In the genomic region with DNA sequence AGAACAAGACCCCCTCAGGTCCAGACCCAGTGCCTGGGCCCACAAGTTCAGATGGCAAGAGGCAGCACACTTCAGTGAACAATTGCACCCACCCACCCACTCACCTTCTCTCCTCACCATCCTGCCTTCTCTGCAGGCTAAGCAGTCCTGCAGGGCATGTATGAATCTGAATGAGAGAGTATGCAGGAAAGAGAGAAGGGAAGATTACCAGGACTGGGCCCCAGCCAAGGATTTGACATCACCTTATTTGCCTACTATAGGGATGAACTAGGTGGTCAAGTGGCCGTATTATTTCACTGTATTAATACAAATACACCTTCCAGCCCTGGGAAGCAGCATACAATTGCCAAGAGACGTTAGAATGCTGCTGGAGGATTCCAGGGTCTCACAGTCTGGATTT, we compare ENCODE assay signal across 16 cellular contexts. TPM values are rescaled to one million over a fixed set of nuclear protein-coding genes. Genes with fewer than 3 reads are reported as not detected.
DNase-seq lines count a peak whose midpoint lies in the region; ATAC-seq and TF ChIP-seq lines count a peak whose summit lies in the region.
"Had no signal": no experiment of that assay in that cellular context is flagged by ENCODE, and none has a peak within 500 bp of the region (broad histone marks: within the 10 kb centered on the region; RNA-seq: fewer than 3 reads in every experiment).

No MANE protein-coding gene starts in this region.

- POLR2A ChIA-PET in CD8-positive, alpha-beta T cell (lab: Charles Lee), result no interaction called here
- POLR2A ChIA-PET in activated naive CD8-positive, alpha-beta T cell treated with anti-CD3 and anti-CD28 coated beads, Interleukin-2, amount 10 ng/mL, durations not matched to agents 7 days and 5 days (lab: Charles Lee), result no interaction called here
- POLR2A ChIA-PET in naive thymus-derived CD4-positive, alpha-beta T cell (lab: Charles Lee), result no interaction called here

- H3K9me3 Mint-ChIP-seq in CD8-positive, alpha-beta T cell, result peaks cover 7% of the 10 kb centered on the region
- H3K9me3 Mint-ChIP-seq in activated naive CD8-positive, alpha-beta T cell treated with anti-CD3 and anti-CD28 coated beads, Interleukin-2, amount 10 ng/mL, durations not matched to agents 7 days and 5 days, result peaks cover 20% of the 10 kb centered on the region
- H3K9me3 Mint-ChIP-seq in naive thymus-derived CD4-positive, alpha-beta T cell, result peaks cover 5 to 56% (median 22%) of the 10 kb centered on the region in 11 donors

- peaks cover 42% of the 10 kb centered on the region for H3K4me1 Mint-ChIP-seq in CD8-positive, alpha-beta T cell (ENCODE audit: low read depth)
- peaks cover 18% of the 10 kb centered on the region for H3K4me1 Mint-ChIP-seq in activated naive CD8-positive, alpha-beta T cell treated with anti-CD3 and anti-CD28 coated beads, Interleukin-2, amount 10 ng/mL, durations not matched to agents 7 days and 5 days
- peaks cover 10 to 40% (median 37%) of the 10 kb centered on the region in 7 donors for H3K4me1 Mint-ChIP-seq in naive thymus-derived CD4-positive, alpha-beta T cell

- H2AFZ ChIP-seq in ACC112 (ENCODE audit: low read length, unreplicated experiment), result no peak overlapping the region
- H2AFZ ChIP-seq: PC-9 had no signal

- peak overlapping the region; percentile 80 for H3K4me3 Mint-ChIP-seq in CD8-positive, alpha-beta T cell
- peak overlapping the region; percentile 66 for H3K4me3 Mint-ChIP-seq in activated naive CD8-positive, alpha-beta T cell treated with anti-CD3 and anti-CD28 coated beads, Interleukin-2, amount 10 ng/mL, durations not matched to agents 7 days and 5 days
- peak overlapping the region; percentile 23 to 88 (median 76) for H3K4me3 Mint-ChIP-seq in naive thymus-derived CD4-positive, alpha-beta T cell

- H3K27ac Mint-ChIP-seq in CD8-positive, alpha-beta T cell, result no peak overlapping the region
- H3K27ac Mint-ChIP-seq in activated naive CD8-positive, alpha-beta T cell treated with anti-CD3 and anti-CD28 coated beads, Interleukin-2, amount 10 ng/mL, durations not matched to agents 7 days and 5 days, result no peak overlapping the region
- H3K27ac Mint-ChIP-seq in naive thymus-derived CD4-positive, alpha-beta T cell, result peak overlapping the region in 5 of 9 donors; percentile 14 to 86 (median 55)

- no peaks in the 10 kb centered on the region for H3K27me3 Mint-ChIP-seq in CD8-positive, alpha-beta T cell (ENCODE audit: low read depth)
- H3K27me3 Mint-ChIP-seq in activated naive CD8-positive, alpha-beta T cell treated with anti-CD3 and anti-CD28 coated beads, Interleukin-2, amount 10 ng/mL, durations not matched to agents 7 days and 5 days, result peaks cover 3% of the 10 kb centered on the region
- H3K27me3 Mint-ChIP-seq in naive thymus-derived CD4-positive, alpha-beta T cell, result peaks cover 0 to 6% (median 0%) of the 10 kb centered on the region in 5 donors

- DNase-seq in CD8-positive, alpha-beta T cell, result no peak
- no peak for DNase-seq in activated naive CD8-positive, alpha-beta T cell treated with anti-CD3 and anti-CD28 coated beads, Interleukin-2, amount 10 ng/mL, durations not matched to agents 7 days and 5 days
- no peak for DNase-seq in naive thymus-derived CD4-positive, alpha-beta T cell
- DNase-seq in NCI-H1417 treated with DMSO at 0.1 percent for 48 hours (lab: John Stamatoyannopoulos, UW) (no peak), NCI-H2227 (lab: John Stamatoyannopoulos, UW; ENCODE audit: unreplicated experiment) (no peak), amniotic stem cell (lab: John Stamatoyannopoulos, UW) (no peak), NCI-H2227 treated with DMSO at 0.1 percent for 48 hours (lab: John Stamatoyannopoulos, UW) (no peak)
- DNase-seq: activated CD4-positive, alpha-beta T cell treated with anti-CD3 and anti-CD28 coated beads for 4 hours; IMR-90; NCI-H446; PC-9; stimulated activated CD4-positive, alpha-beta T cell treated with anti-CD3 and anti-CD28 coated beads, Interleukin-4, amount 100 ng/mL, for 4 hours; SW 1271 had no signal

- peaks cover 8% of the 10 kb centered on the region for H3K36me3 ChIP-seq in ACC112 (ENCODE audit: insufficient read depth, low read length)
- no peaks in the 10 kb centered on the region for H3K36me3 ChIP-seq in CD8-positive, alpha-beta T cell (ENCODE audit: insufficient read depth, low read length)
- peaks cover 0 to 15% (median 6%) of the 10 kb centered on the region in 3 experiments for H3K36me3 ChIP-seq in naive thymus-derived CD4-positive, alpha-beta T cell (ENCODE audit: control insufficient read depth in 2 of 3, insufficient read depth in 3 of 3, low read length in 3 of 3)

- H3K4me1 ChIP-seq in ACC112 (ENCODE audit: control insufficient read depth, insufficient read depth, low read length, unreplicated experiment), result peaks cover 11% of the 10 kb centered on the region
- peaks cover 17% of the 10 kb centered on the region for H3K4me1 ChIP-seq in CD8-positive, alpha-beta T cell (ENCODE audit: insufficient read depth, low read length)
- peaks cover 9 to 10% of the 10 kb centered on the region in 2 donors for H3K4me1 ChIP-seq in naive thymus-derived CD4-positive, alpha-beta T cell (ENCODE audit: control insufficient read depth in 2 of 2, insufficient read depth in 2 of 2, low read length in 2 of 2)

- H3K79me2 ChIP-seq in ACC112 (ENCODE audit: control insufficient read depth, insufficient read depth, low read length, unreplicated experiment), result peaks cover 27% of the 10 kb centered on the region

- H3K4me3 ChIP-seq in ACC112 (ENCODE audit: low read depth, low read length), result peak overlapping the region; percentile 88
- no peak overlapping the region for H3K4me3 ChIP-seq in CD8-positive, alpha-beta T cell (ENCODE audit: low read depth, low read length)
- H3K4me3 ChIP-seq in naive thymus-derived CD4-positive, alpha-beta T cell (ENCODE audit: low read length), result no peak overlapping the region
- H3K4me3 ChIP-seq: PC-9 had no signal

- intact Hi-C loops in CD8-positive, alpha-beta T cell (cut with DNase I, micrococcal nuclease), result loop anchor here (5.0 kb wide), 2 partner anchors 337 to 652 kb away; a partner anchor contains a TSS
- intact Hi-C loops in naive thymus-derived CD4-positive, alpha-beta T cell (cut with micrococcal nuclease), result loop anchor here (5.0 kb wide), 3 partner anchors 37 to 447 kb away; a partner anchor contains a TSS

- no peaks in the 10 kb centered on the region for H3K27me3 ChIP-seq in ACC112 (ENCODE audit: insufficient read depth, low read length)
- no peaks in the 10 kb centered on the region for H3K27me3 ChIP-seq in CD8-positive, alpha-beta T cell (ENCODE audit: insufficient read depth, low read length)
- H3K27me3 ChIP-seq in naive thymus-derived CD4-positive, alpha-beta T cell (ENCODE audit: control insufficient read depth in 2 of 2, insufficient read depth in 2 of 2, low read length in 2 of 2), result no peaks in the 10 kb centered on the region

- H3K36me3 Mint-ChIP-seq in CD8-positive, alpha-beta T cell, result peaks cover 33% of the 10 kb centered on the region
- peaks cover 32% of the 10 kb centered on the region for H3K36me3 Mint-ChIP-seq in activated naive CD8-positive, alpha-beta T cell treated with anti-CD3 and anti-CD28 coated beads, Interleukin-2, amount 10 ng/mL, durations not matched to agents 7 days and 5 days
- peaks cover 10 to 41% (median 35%) of the 10 kb centered on the region in 5 donors for H3K36me3 Mint-ChIP-seq in naive thymus-derived CD4-positive, alpha-beta T cell

- peaks cover 9% of the 10 kb centered on the region for H3K9me3 ChIP-seq in CD8-positive, alpha-beta T cell (ENCODE audit: low read length)
- peaks cover 0 to 16% (median 13%) of the 10 kb centered on the region in 3 experiments for H3K9me3 ChIP-seq in naive thymus-derived CD4-positive, alpha-beta T cell (ENCODE audit: control insufficient read depth in 2 of 3, low read length in 3 of 3)

- CTCF ChIA-PET in CD8-positive, alpha-beta T cell (lab: Charles Lee), result no interaction called here
- CTCF ChIA-PET in naive thymus-derived CD4-positive, alpha-beta T cell (lab: Charles Lee), result no interaction called here

- ATAC-seq in CD8-positive, alpha-beta T cell, result no peak
- ATAC-seq in activated naive CD8-positive, alpha-beta T cell treated with anti-CD3 and anti-CD28 coated beads, Interleukin-2, amount 10 ng/mL, durations not matched to agents 7 days and 5 days (ENCODE audit: low read depth), result no peak
- no peak for ATAC-seq in naive thymus-derived CD4-positive, alpha-beta T cell

- H3K27ac ChIP-seq in ACC112 (ENCODE audit: low read depth, low read length), result no peak overlapping the region
- no peak overlapping the region for H3K27ac ChIP-seq in CD8-positive, alpha-beta T cell (ENCODE audit: low read depth, low read length)
- no peak overlapping the region for H3K27ac ChIP-seq in naive thymus-derived CD4-positive, alpha-beta T cell (ENCODE audit: low read depth, low read length)
- H3K27ac ChIP-seq: BLaER1 treated with 17β-estradiol and CSF1 and Interleukin-3, amounts not matched to agents 10 nM and 100 nM; PC-9 had no signal

- TF ChIP-seq CTCF in CD8-positive, alpha-beta T cell (IDR thresholded peaks at IDR 0.05), result no peak

RNA-seq across cellular contexts. Expression of a gene that starts 2.1 kb away (rescaled TPM):
- total RNA-seq in CD8-positive, alpha-beta T cell, result 10 to 100 TPM; 16.3 to 19.9 TPM
- 10 to 100 TPM; 42.1 to 43.4 TPM for total RNA-seq in activated naive CD8-positive, alpha-beta T cell treated with anti-CD3 and anti-CD28 coated beads, Interleukin-2, amount 10 ng/mL, durations not matched to agents 7 days and 5 days
- total RNA-seq in naive thymus-derived CD4-positive, alpha-beta T cell, result 10 to 100 TPM; 19.7 to 76.1 (median 29.0) TPM
- polyA plus RNA-seq in naive thymus-derived CD4-positive, alpha-beta T cell, result 10 to 100 TPM; 10.7 to 17.7 TPM

RNA-seq across cellular contexts. Expression of a gene that starts 30.2 kb away (rescaled TPM):
- total RNA-seq in CD8-positive, alpha-beta T cell, result not detected
- not detected for total RNA-seq in activated naive CD8-positive, alpha-beta T cell treated with anti-CD3 and anti-CD28 coated beads, Interleukin-2, amount 10 ng/mL, durations not matched to agents 7 days and 5 days
- not detected for total RNA-seq in naive thymus-derived CD4-positive, alpha-beta T cell
- polyA plus RNA-seq in naive thymus-derived CD4-positive, alpha-beta T cell, result not detected
- total RNA-seq: mucosa of gallbladder, PC-9 had no signal
- polyA plus RNA-seq: IMR-90 had no signal

Comparison
In these comparisons a context has a peak if more than half of its experiments do, and no peak if none do; other contexts are left out.
1. H3K27ac Mint-ChIP-seq: peak in naive thymus-derived CD4-positive, alpha-beta T cell (5 of 9); none in CD8-positive, alpha-beta T cell (single experiment) and activated naive CD8-positive, alpha-beta T cell treated with anti-CD3 and anti-CD28 coated beads, Interleukin-2, amount 10 ng/mL, durations not matched to agents 7 days and 5 days (single experiment).
2. Peak in every context shown above with its lines, with median percentiles within 50 percentile points of each other: H3K4me3 Mint-ChIP-seq.